In genomic region chr18:64803471-64803870, GRCh38 we compare ENCODE assay signal across 24 cellular contexts.
"Had no signal": no experiment of that assay in that cellular context is flagged by ENCODE, and none has a peak within 500 bp of the region (broad histone marks: within the 10 kb centered on the region; RNA-seq: fewer than 3 reads in every experiment).

No MANE protein-coding gene starts in this region.

- H3K27ac ChIP-seq: HL-60, KMS-11, SJSA1, SK-N-MC had no signal

- H3K27me3 ChIP-seq: SJSA1 had no signal

- H3K4me1 ChIP-seq: SJSA1 had no signal

- ATAC-seq: K562, T-cell had no signal

- DNase-seq: Kasumi-1, MM.1S, NCI-H1092 treated with DMSO at 0.1 percent for 48 hours, NCI-H1436, NCI-H187, NCI-H2029, NCI-H2081 treated with DMSO at 0.1 percent for 48 hours, NCI-H2171, NCI-H226, NCI-H446 treated with DMSO at 0.1 percent for 48 hours, NCI-H524 treated with DMSO at 0.1 percent for 48 hours, NCI-H774, Right ventricle myocardium superior, RPMI8226, SIG-M5, SW 1271, T-cell had no signal

- FAIRE-seq: HTR-8/SVneo, K562, RCC 7860 had no signal
